Comparison of ENCODE assay signal across 8 cellular contexts in the genomic region with DNA sequence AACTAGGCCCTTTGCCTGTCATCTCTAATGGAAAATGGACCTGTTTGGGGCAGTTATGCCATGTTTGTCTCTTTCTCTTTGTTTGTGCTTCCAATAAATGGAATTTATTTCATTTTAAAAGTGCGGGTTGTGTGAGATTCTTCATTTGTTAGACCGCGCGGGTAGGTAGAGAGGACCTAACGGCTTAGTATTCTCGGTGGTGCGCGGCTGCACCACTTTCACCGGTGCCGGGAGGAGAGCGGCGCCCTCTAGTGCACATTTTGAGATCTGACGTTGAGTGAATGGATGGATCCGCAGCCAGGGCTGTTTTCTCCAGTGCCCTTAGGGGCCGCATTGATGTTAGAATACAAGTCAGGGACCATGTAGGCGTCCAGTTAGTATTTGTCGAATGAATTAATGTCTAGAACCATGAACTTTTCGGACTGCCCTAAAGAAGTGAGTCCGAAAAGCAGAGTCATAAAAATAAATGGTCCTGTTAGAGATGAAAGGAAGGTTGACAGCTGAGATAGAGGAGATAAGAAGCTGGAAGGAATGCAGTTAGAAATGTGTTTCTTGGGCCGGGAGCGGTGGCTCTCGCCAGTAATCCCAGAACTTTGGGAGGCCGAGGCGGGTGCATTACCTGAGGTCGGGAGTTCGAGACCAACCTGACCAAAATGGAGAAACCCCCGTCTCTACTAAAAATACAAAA. TPM values are rescaled to one million over a fixed set of nuclear protein-coding genes. Genes with fewer than 3 reads are reported as not detected.
DNase-seq lines count a peak whose midpoint lies in the region; ATAC-seq lines count a peak whose summit lies in the region.

No MANE protein-coding gene starts in this region.

- H3K9me3 Mint-ChIP-seq in memory B cell, result no peaks in the 10 kb centered on the region

- H3K27me3 Mint-ChIP-seq in memory B cell, result peaks cover 2% of the 10 kb centered on the region

- ATAC-seq in GM19467 (IDR thresholded peaks at IDR 0.05; ENCODE audit: unreplicated experiment) (peak; percentile 88), HG03565 (IDR thresholded peaks at IDR 0.05; ENCODE audit: unreplicated experiment) (peak; percentile 91), memory B cell (ENCODE audit: low read depth) (peak; percentile 100)

- DNase-seq in COLO668 (lab: John Stamatoyannopoulos, UW; ENCODE audit: unreplicated experiment) (peak; percentile 84), NCI-H82 (lab: John Stamatoyannopoulos, UW) (peak; percentile 87), dermis blood vessel endothelial cell (peak; percentile 89), memory B cell (ENCODE audit: low spot score in 2 of 2) (peak; percentile 81 to 87)
- DNase-seq in activated CD4-positive, alpha-beta T cell treated with anti-CD3 and anti-CD28 coated beads, Interleukin-2, amount 50 U/mL, for 24 hours (ENCODE audit: low read depth in 1 of 2, low spot score in 1 of 2), result peak; percentile 68 to 83
- DNase-seq in stimulated activated CD8-positive, alpha-beta memory T cell treated with anti-CD3 and anti-CD28 coated beads, Interleukin-15, amount 100 ng/mL, for 24 hours (ENCODE audit: low read depth), result peak; percentile 74

- H3K27ac Mint-ChIP-seq in memory B cell, result peak overlapping the region; percentile 29

- no peaks in the 10 kb centered on the region for H3K36me3 Mint-ChIP-seq in memory B cell

- H3K4me3 Mint-ChIP-seq in memory B cell, result peak overlapping the region; percentile 8

- H3K4me1 Mint-ChIP-seq in memory B cell, result peaks cover 5% of the 10 kb centered on the region

RNA-seq across cellular contexts. Expression of a gene that starts 29.3 kb away (rescaled TPM):
- 157 and 178 TPM in 2 replicates for total RNA-seq in dermis blood vessel endothelial cell

RNA-seq across cellular contexts. Expression of a gene that starts 42.0 kb away (rescaled TPM):
- 8.1 and 9.7 TPM in 2 replicates for total RNA-seq in dermis blood vessel endothelial cell

RNA-seq across cellular contexts. Expression of a gene that starts 52.5 kb away (rescaled TPM):
- 83.9 and 124 TPM in 2 replicates for total RNA-seq in dermis blood vessel endothelial cell

Comparison
In these comparisons a context has a peak if more than half of its experiments do, and no peak if none do; other contexts are left out.
1. Peak in every context shown above with its lines: DNase-seq and ATAC-seq.